17 cellular contexts compared by ENCODE assay signal in genomic region chr4:25402521-25402920, GRCh38.
"Had no signal": no experiment of that assay in that cellular context is flagged by ENCODE, and none has a peak within 500 bp of the region (broad histone marks: within the 10 kb centered on the region; RNA-seq: fewer than 3 reads in every experiment).

No MANE protein-coding gene starts in this region.

- H2AFZ ChIP-seq: parathyroid adenoma had no signal

- H3K27me3 ChIP-seq: esophagus muscularis mucosa, heart left ventricle, left lung, tibial artery, uterus had no signal

- H3K9me3 ChIP-seq: esophagus muscularis mucosa, left lung, tibial artery, uterus had no signal

- DNase-seq: activated CD4-positive, alpha-beta memory T cell treated with anti-CD3 and anti-CD28 coated beads, Interleukin-2, amount 10 ng/mL, durations not matched to agents 7 days and 5 days; activated CD4-positive, alpha-beta T cell treated with anti-CD3 and anti-CD28 coated beads for 4 hours; activated effector memory CD4-positive, alpha-beta T cell treated with anti-CD3 and anti-CD28 coated beads, Interleukin-2, amount 50 U/mL, for 16 hours; activated T-cell treated with anti-CD3 and anti-CD28 coated beads, Interleukin-2, amount 50 U/mL, for 48 hours; anterior cingulate cortex; foreskin melanocyte; heart left ventricle; left lung; naive thymus-derived CD4-positive, alpha-beta T cell; retina; stimulated activated CD4-positive, alpha-beta T cell treated with anti-CD3 and anti-CD28 coated beads, Interleukin-2, amount 100 ng/mL, for 48 hours; stimulated activated naive B cell treated with anti-CD40 and anti-IgM and Interleukin-4, amounts not matched to agents 10 μg/mL and 1 μg/mL and 100 μg/mL, for 72 hours; T-helper 2 cell; tibial artery; uterus had no signal

- H3K79me2 ChIP-seq: parathyroid adenoma had no signal

- H3K9ac ChIP-seq: parathyroid adenoma had no signal

- H3K27ac ChIP-seq: esophagus muscularis mucosa, heart left ventricle, left lung, parathyroid adenoma, tibial artery, uterus had no signal

- H3K4me1 ChIP-seq: esophagus muscularis mucosa, heart left ventricle, left lung, parathyroid adenoma, tibial artery, uterus had no signal

- H3K4me3 ChIP-seq: esophagus muscularis mucosa, heart left ventricle, left lung, tibial artery, uterus had no signal

- H3K36me3 ChIP-seq: uterus had no signal
